In genomic region chr7:143368387-143368786, GRCh38 we compare ENCODE assay signal across 25 cellular contexts. TPM values are rescaled to one million over a fixed set of nuclear protein-coding genes. Genes with fewer than 3 reads are reported as not detected.
"Had no signal": no experiment of that assay in that cellular context is flagged by ENCODE, and none has a peak within 500 bp of the region (broad histone marks: within the 10 kb centered on the region; RNA-seq: fewer than 3 reads in every experiment).

No MANE protein-coding gene starts in this region.

- H3K9me3 ChIP-seq: body of pancreas, neutrophil, pancreas, psoas muscle, right atrium auricular region, thyroid gland had no signal

- FAIRE-seq: pancreas had no signal

- H3K4me1 ChIP-seq: body of pancreas, pancreas, psoas muscle, thyroid gland had no signal

- H3K36me3 Mint-ChIP-seq: activated CD4-positive, alpha-beta memory T cell treated with anti-CD3 and anti-CD28 coated beads for 36 hours; activated naive CD4-positive, alpha-beta T cell treated with anti-CD3 and anti-CD28 coated beads, Interleukin-2, amount 50 U/mL, for 24 hours had no signal

- H3K27ac Mint-ChIP-seq: activated CD4-positive, alpha-beta memory T cell treated with anti-CD3 and anti-CD28 coated beads for 36 hours; activated naive CD4-positive, alpha-beta T cell treated with anti-CD3 and anti-CD28 coated beads, Interleukin-2, amount 50 U/mL, for 24 hours; activated T-helper 1 cell treated with anti-CD3 and anti-CD28 coated beads, Interleukin-12 subunit alpha, Interleukin-12 subunit beta, Interleukin-2, Interleukin-4 antibody, amounts not matched to agents 30 ng/mL and 10 ng/mL and 1 ng/mL, durations not matched to agents 14 hours and 24 hours and 36 hours; dendritic cell treated with granulocyte-macrophage colony-stimulating factor and Interleukin-4, amounts not matched to agents 40 ng/mL and 50 ng/mL, for 4 days; stimulated activated naive CD8-positive, alpha-beta T cell treated with anti-CD3 and anti-CD28 coated beads, Interleukin-15, Interleukin-2, amounts not matched to agents 100 ng/mL and 50 ng/mL, for 24 hours; T-helper 1 cell treated with Interleukin-12 subunit alpha and Interleukin-12 subunit beta and Interleukin-4 antibody, amounts not matched to agents 30 μg/mL and 1 μg/mL, for 36 hours had no signal

- DNase-seq: activated CD4-positive, alpha-beta memory T cell treated with anti-CD3 and anti-CD28 coated beads for 36 hours; activated CD4-positive, alpha-beta T cell treated with anti-CD3 and anti-CD28 coated beads for 48 hours; activated gamma-delta T cell; anterior cingulate cortex; effector CD8-positive, alpha-beta T cell; midbrain; psoas muscle; stimulated activated CD4-positive, alpha-beta T cell treated with anti-CD3 and anti-CD28 coated beads, Interleukin-4, amount 100 ng/mL, for 24 hours; thyroid gland had no signal

- H3K36me3 ChIP-seq: cardiac muscle cell, neutrophil, pancreas, right atrium auricular region, thyroid gland had no signal

- H3K4me3 ChIP-seq: body of pancreas, cardiac muscle cell, lung, pancreas, psoas muscle, right atrium auricular region, thyroid gland had no signal

- H3K9me3 Mint-ChIP-seq: activated CD4-positive, alpha-beta memory T cell treated with anti-CD3 and anti-CD28 coated beads for 36 hours; activated naive CD4-positive, alpha-beta T cell treated with anti-CD3 and anti-CD28 coated beads, Interleukin-2, amount 50 U/mL, for 24 hours; activated T-helper 1 cell treated with anti-CD3 and anti-CD28 coated beads, Interleukin-12 subunit alpha, Interleukin-12 subunit beta, Interleukin-2, Interleukin-4 antibody, amounts not matched to agents 30 ng/mL and 10 ng/mL and 1 ng/mL, durations not matched to agents 14 hours and 24 hours and 36 hours; dendritic cell treated with granulocyte-macrophage colony-stimulating factor and Interleukin-4, amounts not matched to agents 40 ng/mL and 50 ng/mL, for 4 days; nephron; stimulated activated naive CD8-positive, alpha-beta T cell treated with anti-CD3 and anti-CD28 coated beads, Interleukin-15, Interleukin-2, amounts not matched to agents 100 ng/mL and 50 ng/mL, for 24 hours; T-helper 1 cell treated with Interleukin-12 subunit alpha and Interleukin-12 subunit beta and Interleukin-4 antibody, amounts not matched to agents 30 μg/mL and 1 μg/mL, for 36 hours had no signal

- H3K27ac ChIP-seq: body of pancreas, cardiac muscle cell, neutrophil, pancreas, psoas muscle, right atrium auricular region, thyroid gland had no signal

- H3K27me3 ChIP-seq: body of pancreas, thyroid gland had no signal

- H3K4me3 Mint-ChIP-seq: activated CD4-positive, alpha-beta memory T cell treated with anti-CD3 and anti-CD28 coated beads for 36 hours; activated naive CD4-positive, alpha-beta T cell treated with anti-CD3 and anti-CD28 coated beads, Interleukin-2, amount 50 U/mL, for 24 hours; activated T-helper 1 cell treated with anti-CD3 and anti-CD28 coated beads, Interleukin-12 subunit alpha, Interleukin-12 subunit beta, Interleukin-2, Interleukin-4 antibody, amounts not matched to agents 30 ng/mL and 10 ng/mL and 1 ng/mL, durations not matched to agents 14 hours and 24 hours and 36 hours; dendritic cell treated with granulocyte-macrophage colony-stimulating factor and Interleukin-4, amounts not matched to agents 40 ng/mL and 50 ng/mL, for 4 days; nephron; stimulated activated naive CD8-positive, alpha-beta T cell treated with anti-CD3 and anti-CD28 coated beads, Interleukin-15, Interleukin-2, amounts not matched to agents 100 ng/mL and 50 ng/mL, for 24 hours; T-helper 1 cell treated with Interleukin-12 subunit alpha and Interleukin-12 subunit beta and Interleukin-4 antibody, amounts not matched to agents 30 μg/mL and 1 μg/mL, for 36 hours had no signal

- ATAC-seq: left lobe of liver, psoas muscle had no signal

RNA-seq across cellular contexts. Expression of gene EPHA1, which starts 40.3 kb away (rescaled TPM):
- total RNA-seq: activated T-helper 1 cell treated with anti-CD3 and anti-CD28 coated beads, Interleukin-12 subunit alpha, Interleukin-12 subunit beta, Interleukin-2, Interleukin-4 antibody, amounts not matched to agents 30 ng/mL and 10 ng/mL and 1 ng/mL, durations not matched to agents 14 hours and 24 hours and 36 hours; myocyte had no signal

RNA-seq across cellular contexts. Expression of gene CLCN1, which starts 52.5 kb away (rescaled TPM):
- total RNA-seq: activated T-helper 1 cell treated with anti-CD3 and anti-CD28 coated beads, Interleukin-12 subunit alpha, Interleukin-12 subunit beta, Interleukin-2, Interleukin-4 antibody, amounts not matched to agents 30 ng/mL and 10 ng/mL and 1 ng/mL, durations not matched to agents 14 hours and 24 hours and 36 hours; body of pancreas; cardiac muscle cell; cerebellum; kidney epithelial cell; left lobe of liver; myocyte; right atrium auricular region; thyroid gland had no signal
- polyA plus RNA-seq: cardiac muscle cell had no signal
